ENCODE assay signal across 8 cellular contexts in the genomic region with DNA sequence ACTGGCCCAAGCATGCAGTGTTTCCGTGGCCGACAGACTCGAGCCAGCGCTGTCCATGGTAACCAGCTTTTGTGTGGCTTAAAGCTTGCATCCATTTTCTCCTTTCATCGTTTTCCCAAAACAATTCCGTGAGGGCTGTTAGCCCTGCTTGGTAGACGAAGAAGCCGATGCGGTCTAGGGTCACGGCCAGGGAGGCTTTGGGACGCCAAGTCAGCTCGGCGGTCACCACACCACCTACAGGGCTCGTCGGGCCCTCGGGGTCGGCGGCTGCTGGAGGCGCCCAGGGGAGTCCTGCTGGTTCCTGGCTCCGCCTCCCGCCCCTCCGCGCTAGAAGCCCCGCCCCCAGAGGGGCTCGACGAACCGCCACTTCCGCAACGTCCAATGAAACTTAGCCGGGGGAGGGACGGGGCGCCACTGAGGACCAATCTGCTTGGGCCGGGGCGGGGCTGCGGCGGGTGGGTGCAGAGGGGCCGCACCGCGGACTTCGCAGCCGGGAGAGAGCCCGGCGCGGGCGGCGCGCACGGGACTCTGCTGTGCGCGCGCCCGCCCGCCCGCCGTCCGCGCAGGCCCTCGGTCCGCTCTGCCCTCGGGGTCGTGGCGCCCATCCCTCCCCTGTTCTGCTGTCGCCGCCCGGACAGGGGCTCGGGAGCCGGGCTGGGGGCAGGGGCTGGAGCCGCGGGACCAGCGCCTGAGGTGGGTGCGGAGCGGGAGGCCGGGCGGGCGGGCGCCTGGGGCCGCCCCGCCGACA. TPM values are rescaled to one million over a fixed set of nuclear protein-coding genes. Genes with fewer than 3 reads are reported as not detected.
A peak's percentile ranks its signal among the peaks of the same experiment; 100 is the strongest.
DNase-seq lines count a peak whose midpoint lies in the region; ATAC-seq and TF ChIP-seq lines count a peak whose summit lies in the region.

A gene with protein sequence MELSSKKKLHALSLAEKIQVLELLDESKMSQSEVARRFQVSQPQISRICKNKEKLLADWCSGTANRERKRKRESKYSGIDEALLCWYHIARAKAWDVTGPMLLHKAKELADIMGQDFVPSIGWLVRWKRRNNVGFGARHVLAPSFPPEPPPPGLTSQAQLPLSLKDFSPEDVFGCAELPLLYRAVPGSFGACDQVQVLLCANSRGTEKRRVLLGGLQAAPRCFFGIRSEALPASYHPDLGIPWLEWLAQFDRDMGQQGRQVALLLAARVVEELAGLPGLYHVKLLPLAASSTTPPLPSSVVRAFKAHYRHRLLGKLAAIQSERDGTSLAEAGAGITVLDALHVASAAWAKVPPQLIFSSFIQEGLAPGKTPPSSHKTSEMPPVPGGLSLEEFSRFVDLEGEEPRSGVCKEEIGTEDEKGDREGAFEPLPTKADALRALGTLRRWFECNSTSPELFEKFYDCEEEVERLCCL (plus strand): TSS at position 487 of the 748 bp plus-strand sequence. CDS start 1,058 bp downstream, outside the sequence.

- TF ChIP-seq CTCF in RWPE2 (IDR thresholded peaks at IDR 0.05; ENCODE audit: poor library complexity, severe bottlenecking) = no peak
- peak; percentile 32 for TF ChIP-seq CTCF in neural cell (IDR thresholded peaks at IDR 0.05; ENCODE audit: poor library complexity, severe bottlenecking)

- peak within 1 kb of the TSS; percentile 77 for H3K4me2 ChIP-seq in neural cell (ENCODE audit: low read length)

- H4K20me1 ChIP-seq in neural cell (ENCODE audit: insufficient read depth) = no peaks in the 10 kb centered on the region

- H3K27ac ChIP-seq in RWPE2 (ENCODE audit: poor library complexity, severe bottlenecking) (no peak within 1 kb of the TSS), neural cell (ENCODE audit: low read length) (peak within 1 kb of the TSS; percentile 78)

- peak; percentile 94 for ATAC-seq in RWPE2 (ENCODE audit: low read depth)

- H3K4me1 Mint-ChIP-seq in stimulated activated naive CD8-positive, alpha-beta T cell treated with anti-CD3 and anti-CD28 coated beads, Interleukin-15, Interleukin-2, amounts not matched to agents 100 ng/mL and 50 ng/mL, for 24 hours (ENCODE audit: low read depth) = peaks cover 15% of the 10 kb centered on the region

- peak; percentile 31 for TF ChIP-seq EP300 in neural cell (conservative IDR thresholded peaks at IDR 0.05; ENCODE audit: poor library complexity, severe bottlenecking)

- peaks cover 34% of the 10 kb centered on the region for H3K79me2 ChIP-seq in neural cell (replicated peaks; ENCODE audit: insufficient read depth, low read length)

- H3K4me1 ChIP-seq in RWPE2 (ENCODE audit: insufficient read depth, poor library complexity, severe bottlenecking) = no peaks in the 10 kb centered on the region

- H3K9ac ChIP-seq in neural cell (ENCODE audit: low read length) = peak within 1 kb of the TSS; percentile 97

- H3K4me3 Mint-ChIP-seq in stimulated activated naive CD8-positive, alpha-beta T cell treated with anti-CD3 and anti-CD28 coated beads, Interleukin-15, Interleukin-2, amounts not matched to agents 100 ng/mL and 50 ng/mL, for 24 hours = peak within 1 kb of the TSS; percentile 86

- H3K9me3 Mint-ChIP-seq in stimulated activated naive CD8-positive, alpha-beta T cell treated with anti-CD3 and anti-CD28 coated beads, Interleukin-15, Interleukin-2, amounts not matched to agents 100 ng/mL and 50 ng/mL, for 24 hours = no peaks in the 10 kb centered on the region

- H3K9me3 ChIP-seq in RWPE2 (ENCODE audit: severe bottlenecking) (no peaks in the 10 kb centered on the region), neural cell (ENCODE audit: low read length) (no peaks in the 10 kb centered on the region)

- H3F3A ChIP-seq in neural cell (ENCODE audit: insufficient read depth, low read length, poor library complexity, severe bottlenecking) = peaks cover 6% of the 10 kb centered on the region

- DNase-seq in ELF-1 (ENCODE audit: low read depth, low spot score) (peak; percentile 97), H7 (peak; percentile 100), M059J (ENCODE audit: low read depth) (peak; percentile 94), RWPE2 (ENCODE audit: low spot score) (peak; percentile 96), fibroblast of the conjunctiva (ENCODE audit: low read depth) (peak; percentile 84)
- DNase-seq in activated effector memory CD4-positive, alpha-beta T cell treated with Interleukin-2 at 50 U/mL for 16 hours = peak; percentile 95

- H3K36me3 ChIP-seq in H7 (replicated peaks; ENCODE audit: control insufficient read depth, insufficient read depth, low read length) (peaks cover 13% of the 10 kb centered on the region), RWPE2 (ENCODE audit: low read depth) (peaks cover 25% of the 10 kb centered on the region), neural cell (ENCODE audit: insufficient read depth, low read length) (peaks cover 6% of the 10 kb centered on the region)

- H3K4me3 ChIP-seq in H7 (ENCODE audit: insufficient read depth, low read depth, low read length) (peak within 1 kb of the TSS; percentile 70), RWPE2 (ENCODE audit: severe bottlenecking) (peak within 1 kb of the TSS; percentile 44), neural cell (ENCODE audit: low read length) (peak within 1 kb of the TSS; percentile 84)

- peak within 1 kb of the TSS; percentile 42 for H2AFZ ChIP-seq in neural cell (ENCODE audit: low read depth, low read length)

- no peak within 1 kb of the TSS for H3K27ac Mint-ChIP-seq in stimulated activated naive CD8-positive, alpha-beta T cell treated with anti-CD3 and anti-CD28 coated beads, Interleukin-15, Interleukin-2, amounts not matched to agents 100 ng/mL and 50 ng/mL, for 24 hours

- no peaks in the 10 kb centered on the region for H3K27me3 Mint-ChIP-seq in stimulated activated naive CD8-positive, alpha-beta T cell treated with anti-CD3 and anti-CD28 coated beads, Interleukin-15, Interleukin-2, amounts not matched to agents 100 ng/mL and 50 ng/mL, for 24 hours

- H3K27me3 ChIP-seq in H7 (ENCODE audit: control insufficient read depth, insufficient read depth, low read length) = peaks cover 27% of the 10 kb centered on the region
- peaks cover 3% of the 10 kb centered on the region for H3K27me3 ChIP-seq in RWPE2 (ENCODE audit: insufficient read depth, poor library complexity, severe bottlenecking)
- no peaks in the 10 kb centered on the region for H3K27me3 ChIP-seq in neural cell (ENCODE audit: insufficient read depth, low read depth, low read length)

- peak; percentile 17 for TF ChIP-seq RAD21 in neural cell (conservative IDR thresholded peaks at IDR 0.05)

- H3K9me2 ChIP-seq in neural cell (ENCODE audit: insufficient read depth, low read length) = no peaks in the 10 kb centered on the region

- H3K36me3 Mint-ChIP-seq in stimulated activated naive CD8-positive, alpha-beta T cell treated with anti-CD3 and anti-CD28 coated beads, Interleukin-15, Interleukin-2, amounts not matched to agents 100 ng/mL and 50 ng/mL, for 24 hours (ENCODE audit: low read depth) = peaks cover 22% of the 10 kb centered on the region

TF ChIP-seq in neural cell, 6 proteins besides CTCF, POLR2A, EP300 and RAD21:
- TF ChIP-seq TAF1 (IDR thresholded peaks at IDR 0.05; ENCODE audit: low read depth) = peak; percentile 47
- TF ChIP-seq EZH2 (IDR thresholded peaks at IDR 0.05; ENCODE audit: borderline replicate concordance, insufficient read depth, low read length, poor library complexity, severe bottlenecking) = no peak
- no peak for TF ChIP-seq SMC3 (conservative IDR thresholded peaks at IDR 0.05; ENCODE audit: poor library complexity)
- TF ChIP-seq MXI1 (conservative IDR thresholded peaks at IDR 0.05; ENCODE audit: poor library complexity, severe bottlenecking) = peak; percentile 47
- TF ChIP-seq POLR2AphosphoS5 (IDR thresholded peaks at IDR 0.05) = peak; percentile 95
- TF ChIP-seq, protein P1, sequence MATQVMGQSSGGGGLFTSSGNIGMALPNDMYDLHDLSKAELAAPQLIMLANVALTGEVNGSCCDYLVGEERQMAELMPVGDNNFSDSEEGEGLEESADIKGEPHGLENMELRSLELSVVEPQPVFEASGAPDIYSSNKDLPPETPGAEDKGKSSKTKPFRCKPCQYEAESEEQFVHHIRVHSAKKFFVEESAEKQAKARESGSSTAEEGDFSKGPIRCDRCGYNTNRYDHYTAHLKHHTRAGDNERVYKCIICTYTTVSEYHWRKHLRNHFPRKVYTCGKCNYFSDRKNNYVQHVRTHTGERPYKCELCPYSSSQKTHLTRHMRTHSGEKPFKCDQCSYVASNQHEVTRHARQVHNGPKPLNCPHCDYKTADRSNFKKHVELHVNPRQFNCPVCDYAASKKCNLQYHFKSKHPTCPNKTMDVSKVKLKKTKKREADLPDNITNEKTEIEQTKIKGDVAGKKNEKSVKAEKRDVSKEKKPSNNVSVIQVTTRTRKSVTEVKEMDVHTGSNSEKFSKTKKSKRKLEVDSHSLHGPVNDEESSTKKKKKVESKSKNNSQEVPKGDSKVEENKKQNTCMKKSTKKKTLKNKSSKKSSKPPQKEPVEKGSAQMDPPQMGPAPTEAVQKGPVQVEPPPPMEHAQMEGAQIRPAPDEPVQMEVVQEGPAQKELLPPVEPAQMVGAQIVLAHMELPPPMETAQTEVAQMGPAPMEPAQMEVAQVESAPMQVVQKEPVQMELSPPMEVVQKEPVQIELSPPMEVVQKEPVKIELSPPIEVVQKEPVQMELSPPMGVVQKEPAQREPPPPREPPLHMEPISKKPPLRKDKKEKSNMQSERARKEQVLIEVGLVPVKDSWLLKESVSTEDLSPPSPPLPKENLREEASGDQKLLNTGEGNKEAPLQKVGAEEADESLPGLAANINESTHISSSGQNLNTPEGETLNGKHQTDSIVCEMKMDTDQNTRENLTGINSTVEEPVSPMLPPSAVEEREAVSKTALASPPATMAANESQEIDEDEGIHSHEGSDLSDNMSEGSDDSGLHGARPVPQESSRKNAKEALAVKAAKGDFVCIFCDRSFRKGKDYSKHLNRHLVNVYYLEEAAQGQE (IDR thresholded peaks at IDR 0.05; ENCODE audit: borderline replicate concordance) = peak; percentile 67

RNA-seq across cellular contexts. Expression of the gene that starts here (rescaled TPM):
- total RNA-seq in H7 (2014; rRNA removed; shearing (Covaris generic)) = 0.35 and 0.70 TPM in 2 replicates
- total RNA-seq in M059J (2014; rRNA removed; shearing (Covaris generic)) = 1.7 TPM in 1 of 2 replicates, not detected in the other
- polyA plus RNA-seq in neural cell = 16.1 and 23.1 TPM in 2 replicates
- 16.2 and 19.5 TPM in 2 replicates for polyA minus RNA-seq in neural cell

Comparison
In these comparisons a context has a peak if more than half of its experiments do, and no peak if none do; other contexts are left out.
1. Peak in DNase-seq and H3K4me3 ChIP-seq in H7; RNA of the gene not detected or under 1 TPM.